Comparison of ENCODE assay signal across 10 cellular contexts in genomic region chr19:35904312-35905068, GRCh38. TPM values are rescaled to one million over a fixed set of nuclear protein-coding genes. Genes with fewer than 3 reads are reported as not detected.
A peak's percentile ranks its signal among the peaks of the same experiment; 100 is the strongest.
DNase-seq lines count a peak whose midpoint lies in the region; ATAC-seq and TF ChIP-seq lines count a peak whose summit lies in the region.
"Had no signal": no experiment of that assay in that cellular context is flagged by ENCODE, and none has a peak within 500 bp of the region (broad histone marks: within the 10 kb centered on the region; RNA-seq: fewer than 3 reads in every experiment).

No MANE protein-coding gene starts in this region.

- no peak for TF ChIP-seq CTCF in DND-41 (IDR thresholded peaks at IDR 0.05; ENCODE audit: borderline replicate concordance, extremely low read depth, low read length, poor library complexity, severe bottlenecking)
- no peak for TF ChIP-seq CTCF in colonic mucosa (IDR thresholded peaks at IDR 0.05)
- TF ChIP-seq CTCF in parathyroid adenoma (IDR thresholded peaks at IDR 0.05), result no peak

- H4K20me1 ChIP-seq in DND-41 (ENCODE audit: insufficient read depth, low read length), result no peaks in the 10 kb centered on the region

- H3K27me3 ChIP-seq in DND-41 (ENCODE audit: insufficient read depth, low read length, poor library complexity) (no peaks in the 10 kb centered on the region), colonic mucosa (no peaks in the 10 kb centered on the region), parathyroid adenoma (ENCODE audit: control insufficient read depth, insufficient read depth, low read length) (no peaks in the 10 kb centered on the region)
- H3K27me3 ChIP-seq: body of pancreas had no signal

- H3K9ac ChIP-seq in DND-41 (ENCODE audit: low read depth, low read length) (no peak overlapping the region), colonic mucosa (ENCODE audit: low read depth in 2 of 2, low read length in 2 of 2) (peak overlapping the region in 1 of 2 donors; percentile 2), parathyroid adenoma (no peak overlapping the region)

- DNase-seq in DND-41 (no peak), MV-4-11 (lab: John Stamatoyannopoulos, UW) (peak; percentile 75), colonic mucosa (no peak), NCI-H446 (lab: John Stamatoyannopoulos, UW) (no peak)

- H3K36me3 ChIP-seq in DND-41 (ENCODE audit: insufficient read depth, low read length), result no peaks in the 10 kb centered on the region
- H3K36me3 ChIP-seq in colonic mucosa, result no peaks in the 10 kb centered on the region
- no peaks in the 10 kb centered on the region for H3K36me3 ChIP-seq in parathyroid adenoma (ENCODE audit: control insufficient read depth, insufficient read depth, low read length)

- H3K4me2 ChIP-seq in DND-41 (ENCODE audit: insufficient read depth, low read length) (peak overlapping the region; percentile 64), parathyroid adenoma (ENCODE audit: low read length) (no peak overlapping the region)

- H3K4me3 ChIP-seq in DND-41 (ENCODE audit: low read depth in 1 of 2, low read length in 2 of 2), result no peak overlapping the region
- H3K4me3 ChIP-seq in colonic mucosa, result no peak overlapping the region
- no peak overlapping the region for H3K4me3 ChIP-seq in parathyroid adenoma (ENCODE audit: low read depth, low read length)
- H3K4me3 ChIP-seq: body of pancreas had no signal

- H3K4me1 ChIP-seq in DND-41 (ENCODE audit: insufficient read depth, low read length) (peaks cover 51% of the 10 kb centered on the region), colonic mucosa (no peaks in the 10 kb centered on the region), parathyroid adenoma (peaks cover 8% of the 10 kb centered on the region)

- H2AFZ ChIP-seq in DND-41 (ENCODE audit: low read depth, low read length) (no peak overlapping the region), parathyroid adenoma (peak overlapping the region; percentile 23)

- intact Hi-C loops in colonic mucosa (cut with DNase I), result no loop called here

- H3K79me2 ChIP-seq in DND-41 (ENCODE audit: insufficient read depth, low read length) (peaks cover 7% of the 10 kb centered on the region; the same call in 1 of the 2 replicates), parathyroid adenoma (no peaks in the 10 kb centered on the region)

- ATAC-seq in DND-41 (ENCODE audit: insufficient read depth, low read depth), result no peak
- no peak for ATAC-seq in GM18909 (IDR thresholded peaks at IDR 0.05; ENCODE audit: poor library complexity, unreplicated experiment)
- ATAC-seq in HG03025 (IDR thresholded peaks at IDR 0.05; ENCODE audit: low FRiP score, unreplicated experiment), result no peak
- ATAC-seq: body of pancreas had no signal

- H3K9me3 ChIP-seq in DND-41 (ENCODE audit: insufficient read depth, low read length, severe bottlenecking) (no peaks in the 10 kb centered on the region), colonic mucosa (no peaks in the 10 kb centered on the region), parathyroid adenoma (ENCODE audit: control insufficient read depth, low read length) (no peaks in the 10 kb centered on the region)
- H3K9me3 ChIP-seq: body of pancreas had no signal

- H3K27ac ChIP-seq in DND-41 (ENCODE audit: low read length) (no peak overlapping the region), colonic mucosa (peak overlapping the region; percentile 89), parathyroid adenoma (peak overlapping the region; percentile 81)

RNA-seq across cellular contexts. Expression of gene HCST, which starts 2.2 kb away (rescaled TPM):
- 1 to 10 TPM; 2.4 to 4.8 TPM for total RNA-seq in colonic mucosa
- total RNA-seq: M059J, myocyte had no signal

RNA-seq across cellular contexts. Expression of gene TYROBP, which starts 3.6 kb away (rescaled TPM):
- 10 to 100 TPM; 10.4 to 32.8 TPM for total RNA-seq in colonic mucosa
- total RNA-seq: M059J, myocyte had no signal

RNA-seq across cellular contexts. Expression of gene NFKBID, which starts 4.2 kb away (rescaled TPM):
- total RNA-seq in colonic mucosa, result 10 to 100 TPM in 1 of 2 donors, 1 to 10 TPM in 1; 8.6 to 11.2 TPM

RNA-seq across cellular contexts. Expression of gene LRFN3, which starts 31.7 kb away (rescaled TPM):
- 10 to 100 TPM; 10.0 to 17.4 TPM for total RNA-seq in colonic mucosa

RNA-seq across cellular contexts. Expression of gene APLP1, which starts 36.1 kb away (rescaled TPM):
- 1 to 10 TPM; 2.6 to 3.7 TPM for total RNA-seq in colonic mucosa
